In genomic region chr3:10992017-10992945, GRCh38 we compare ENCODE assay signal across 8 cellular contexts. TPM values are rescaled to one million over a fixed set of nuclear protein-coding genes. Genes with fewer than 3 reads are reported as not detected.
A peak's percentile ranks its signal among the peaks of the same experiment; 100 is the strongest.
DNase-seq lines count a peak whose midpoint lies in the region; ATAC-seq and TF ChIP-seq lines count a peak whose summit lies in the region.

SLC6A1 (plus strand) TSS chr3:10992748; CDS start chr3:11017212, 24,464 bp downstream.

- peak within 1 kb of the TSS; percentile 35 to 88 (median 68) for H3K4me3 Mint-ChIP-seq in naive thymus-derived CD8-positive, alpha-beta T cell

- H3K36me3 ChIP-seq in A673 (ENCODE audit: insufficient read depth, low read length, poor library complexity, severe bottlenecking) (no peaks in the 10 kb centered on the region), esophagus (ENCODE audit: control insufficient read depth in 2 of 2, insufficient read depth in 2 of 2, low read length in 1 of 2) (no peaks in the 10 kb centered on the region)

- H3K27ac Mint-ChIP-seq in naive thymus-derived CD8-positive, alpha-beta T cell: peak within 1 kb of the TSS in 1 of 10 donors; percentile 71

- H3K4me1 Mint-ChIP-seq in naive thymus-derived CD8-positive, alpha-beta T cell: peaks cover 5 to 13% (median 9%) of the 10 kb centered on the region in 4 donors

- TF ChIP-seq CTCF in A673 (conservative IDR thresholded peaks at IDR 0.05; ENCODE audit: low read depth, low read length): peak; percentile 30; the same call in 1 of the 2 replicates

- no TSS peak for BruUV-seq in A673 (replicated peaks; lab: Mats Ljungman, UMichigan)

- H3K9me3 Mint-ChIP-seq in naive thymus-derived CD8-positive, alpha-beta T cell: no peaks in the 10 kb centered on the region

- H3K9me3 ChIP-seq in A673 (ENCODE audit: low read depth, low read length, poor library complexity, severe bottlenecking) (no peaks in the 10 kb centered on the region), esophagus (ENCODE audit: control insufficient read depth in 2 of 2, insufficient read depth in 1 of 2, low read depth in 1 of 2, low read length in 1 of 2) (no peaks in the 10 kb centered on the region)

- peak; percentile 17 for DNase-seq in A673 (ENCODE audit: low spot score)
- peak; percentile 12 for DNase-seq in NCI-H1105 (lab: John Stamatoyannopoulos, UW)
- no peak for DNase-seq in naive thymus-derived CD8-positive, alpha-beta T cell
- DNase-seq in stimulated activated CD4-positive, alpha-beta T cell treated with anti-CD3 and anti-CD28 coated beads, Interleukin-2, amount 100 ng/mL, for 48 hours: no peak
- no peak for DNase-seq in cerebellar cortex (ENCODE audit: low spot score)

- H3K4me3 ChIP-seq in A673 (ENCODE audit: low read depth, low read length, poor library complexity, severe bottlenecking): peak within 1 kb of the TSS; percentile 35
- H3K4me3 ChIP-seq in esophagus (ENCODE audit: low read depth in 1 of 2, low read length in 2 of 2): peak within 1 kb of the TSS; percentile 48 to 56

- WGBS in esophagus, 2 donors: 3 to 5% methylated on average over 23 to 63 of the region's 69 CpGs

- H3K36me3 Mint-ChIP-seq in naive thymus-derived CD8-positive, alpha-beta T cell: no peaks in the 10 kb centered on the region

- no peak within 1 kb of the TSS for H3K27ac ChIP-seq in A673 (ENCODE audit: low read depth, low read length, poor library complexity, severe bottlenecking)
- H3K27ac ChIP-seq in esophagus (ENCODE audit: low read depth in 2 of 2, low read length in 1 of 2): no peak within 1 kb of the TSS

- no peak for ATAC-seq in naive thymus-derived CD8-positive, alpha-beta T cell
- ATAC-seq in GM19395 (IDR thresholded peaks at IDR 0.05; ENCODE audit: unreplicated experiment) (no peak), GM21737 (IDR thresholded peaks at IDR 0.05; ENCODE audit: unreplicated experiment) (no peak)

- H3K27me3 Mint-ChIP-seq in naive thymus-derived CD8-positive, alpha-beta T cell: peaks cover 39 to 94% (median 55%) of the 10 kb centered on the region in 5 donors

- POLR2A ChIA-PET in A673 (lab: Charles Lee; ENCODE audit: low non-redundant PET): no interaction called here
- POLR2A ChIA-PET in naive thymus-derived CD8-positive, alpha-beta T cell (lab: Charles Lee): no interaction called here

- intact Hi-C loops in A673 (cut with micrococcal nuclease; ENCODE audit: unreplicated experiment): no loop called here

- peaks cover 73% of the 10 kb centered on the region for H3K27me3 ChIP-seq in A673 (replicated peaks; ENCODE audit: insufficient read depth, low read depth, low read length, poor library complexity)
- H3K27me3 ChIP-seq in esophagus (ENCODE audit: control insufficient read depth in 1 of 2, insufficient read depth in 2 of 2, low read length in 2 of 2): no peaks in the 10 kb centered on the region

- H3K4me1 ChIP-seq in A673 (ENCODE audit: insufficient read depth, low read length, poor library complexity, severe bottlenecking) (no peaks in the 10 kb centered on the region), esophagus (ENCODE audit: control insufficient read depth in 2 of 2, insufficient read depth in 2 of 2, low read length in 1 of 2) (peaks cover 6% of the 10 kb centered on the region in 2 donors)

- CTCF ChIA-PET in A673 (lab: Charles Lee): no interaction called here

RNA-seq across cellular contexts. Expression of gene SLC6A1, which starts in this region (rescaled TPM):
- not detected in 2 replicates for total RNA-seq in A673 (2021)
- 10 to 100 TPM in 1 of 2 donors, 1 to 10 TPM in 1; 6.9 to 12.7 TPM for polyA plus RNA-seq in esophagus
- total RNA-seq in naive thymus-derived CD8-positive, alpha-beta T cell: not detected
- polyA plus RNA-seq in naive thymus-derived CD8-positive, alpha-beta T cell: not detected

Comparison
In these comparisons a context has a peak if more than half of its experiments do, and no peak if none do; other contexts are left out.
1. RNA of gene SLC6A1 (polyA plus RNA-seq): 6.9 to 12.7 TPM in esophagus; not detected in naive thymus-derived CD8-positive, alpha-beta T cell; every median in the first group is over 4 times any median in the second.
2. Peak in DNase-seq and H3K4me3 ChIP-seq in A673; RNA of the gene not detected or under 1 TPM.